ENCODE assay signal across 15 cellular contexts in the genomic region with DNA sequence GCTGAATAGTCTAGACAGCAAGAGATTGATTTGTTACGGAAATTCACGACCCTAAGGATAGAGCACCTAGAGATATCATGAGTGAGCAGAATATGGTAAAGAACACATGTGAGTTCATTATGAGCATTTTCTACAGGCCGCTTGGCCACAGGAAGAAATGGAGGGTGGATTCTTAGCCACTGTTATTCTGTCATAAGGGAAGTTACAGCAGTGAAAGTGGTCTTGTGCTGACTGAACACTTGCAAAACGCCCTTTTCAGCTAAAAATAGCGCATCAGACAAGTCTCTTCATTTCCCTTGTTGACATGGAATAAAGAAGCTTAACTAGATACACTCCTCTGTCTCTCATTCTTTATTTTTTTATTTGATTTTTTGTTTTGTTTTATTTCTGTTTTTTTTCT.
DNase-seq lines count a peak whose midpoint lies in the region; ATAC-seq lines count a peak whose summit lies in the region.
"Had no signal": no experiment of that assay in that cellular context is flagged by ENCODE, and none has a peak within 500 bp of the region (broad histone marks: within the 10 kb centered on the region; RNA-seq: fewer than 3 reads in every experiment).

No MANE protein-coding gene starts in this region.

- peak; percentile 57 for DNase-seq in Ammon's horn (ENCODE audit: low spot score)
- no peak for DNase-seq in ecto neural progenitor cell (ENCODE audit: low spot score)
- DNase-seq in stimulated activated CD4-positive, alpha-beta T cell treated with anti-CD3 and anti-CD28 coated beads, Interleukin-4, amount 100 ng/mL, for 24 hours: no peak
- DNase-seq in OCI-M2 (lab: John Stamatoyannopoulos, UW; ENCODE audit: unreplicated experiment): no peak
- DNase-seq in KBM-7: no peak
- DNase-seq: ACHN; activated CD4-positive, CD25-positive, alpha-beta regulatory T cell; activated naive CD8-positive, alpha-beta T cell treated with anti-CD3 and anti-CD28 coated beads, Interleukin-2, amount 50 U/mL, for 24 hours; KG1; NCI-H187; SJCRH30; stimulated activated CD4-positive, alpha-beta T cell treated with anti-CD3 and anti-CD28 coated beads, Interleukin-12 subunit alpha, Interleukin-12 subunit beta, amount 100 ng/mL, for 4 hours had no signal

- H3K9me3 Mint-ChIP-seq in dendritic cell treated with granulocyte-macrophage colony-stimulating factor and Interleukin-4, amounts not matched to agents 40 ng/mL and 50 ng/mL, for 4 days: no peaks in the 10 kb centered on the region

- intact Hi-C loops in dendritic cell treated with granulocyte-macrophage colony-stimulating factor and Interleukin-4, amounts not matched to agents 40 ng/mL and 50 ng/mL, for 4 days (cut with micrococcal nuclease): loop anchor here (1.0 kb wide), 1 partner anchor 20 kb away; the partner anchor contains the start of gene DGKG

- peak overlapping the region; percentile 6 for H3K4me3 Mint-ChIP-seq in dendritic cell treated with granulocyte-macrophage colony-stimulating factor and Interleukin-4, amounts not matched to agents 40 ng/mL and 50 ng/mL, for 4 days
- H3K4me3 Mint-ChIP-seq: activated naive CD8-positive, alpha-beta T cell treated with anti-CD3 and anti-CD28 coated beads, Interleukin-2, amount 50 U/mL, for 24 hours had no signal

- no peaks in the 10 kb centered on the region for H3K36me3 Mint-ChIP-seq in dendritic cell treated with granulocyte-macrophage colony-stimulating factor and Interleukin-4, amounts not matched to agents 40 ng/mL and 50 ng/mL, for 4 days (ENCODE audit: low read depth)

- no peak overlapping the region for H3K27ac Mint-ChIP-seq in dendritic cell treated with granulocyte-macrophage colony-stimulating factor and Interleukin-4, amounts not matched to agents 40 ng/mL and 50 ng/mL, for 4 days
- H3K27ac Mint-ChIP-seq: activated naive CD8-positive, alpha-beta T cell treated with anti-CD3 and anti-CD28 coated beads, Interleukin-2, amount 50 U/mL, for 24 hours had no signal

- ATAC-seq in GM18868 (IDR thresholded peaks at IDR 0.05; ENCODE audit: unreplicated experiment) (peak; percentile 55), HG03520 (IDR thresholded peaks at IDR 0.05; ENCODE audit: unreplicated experiment) (peak; percentile 53)
- ATAC-seq: activated naive CD8-positive, alpha-beta T cell treated with anti-CD3 and anti-CD28 coated beads, Interleukin-2, amount 50 U/mL, for 24 hours had no signal

- peaks cover 34% of the 10 kb centered on the region for H3K4me1 Mint-ChIP-seq in dendritic cell treated with granulocyte-macrophage colony-stimulating factor and Interleukin-4, amounts not matched to agents 40 ng/mL and 50 ng/mL, for 4 days (ENCODE audit: low read depth)

- in situ Hi-C loops in KBM-7 (cut with MboI; ENCODE audit: low pct_unique_long_range_greater_than_20kb, low sequenced_read_pairs): no loop called here

- peaks cover 11% of the 10 kb centered on the region for H3K27me3 Mint-ChIP-seq in dendritic cell treated with granulocyte-macrophage colony-stimulating factor and Interleukin-4, amounts not matched to agents 40 ng/mL and 50 ng/mL, for 4 days
